8 cellular contexts compared by ENCODE assay signal in the genomic region with DNA sequence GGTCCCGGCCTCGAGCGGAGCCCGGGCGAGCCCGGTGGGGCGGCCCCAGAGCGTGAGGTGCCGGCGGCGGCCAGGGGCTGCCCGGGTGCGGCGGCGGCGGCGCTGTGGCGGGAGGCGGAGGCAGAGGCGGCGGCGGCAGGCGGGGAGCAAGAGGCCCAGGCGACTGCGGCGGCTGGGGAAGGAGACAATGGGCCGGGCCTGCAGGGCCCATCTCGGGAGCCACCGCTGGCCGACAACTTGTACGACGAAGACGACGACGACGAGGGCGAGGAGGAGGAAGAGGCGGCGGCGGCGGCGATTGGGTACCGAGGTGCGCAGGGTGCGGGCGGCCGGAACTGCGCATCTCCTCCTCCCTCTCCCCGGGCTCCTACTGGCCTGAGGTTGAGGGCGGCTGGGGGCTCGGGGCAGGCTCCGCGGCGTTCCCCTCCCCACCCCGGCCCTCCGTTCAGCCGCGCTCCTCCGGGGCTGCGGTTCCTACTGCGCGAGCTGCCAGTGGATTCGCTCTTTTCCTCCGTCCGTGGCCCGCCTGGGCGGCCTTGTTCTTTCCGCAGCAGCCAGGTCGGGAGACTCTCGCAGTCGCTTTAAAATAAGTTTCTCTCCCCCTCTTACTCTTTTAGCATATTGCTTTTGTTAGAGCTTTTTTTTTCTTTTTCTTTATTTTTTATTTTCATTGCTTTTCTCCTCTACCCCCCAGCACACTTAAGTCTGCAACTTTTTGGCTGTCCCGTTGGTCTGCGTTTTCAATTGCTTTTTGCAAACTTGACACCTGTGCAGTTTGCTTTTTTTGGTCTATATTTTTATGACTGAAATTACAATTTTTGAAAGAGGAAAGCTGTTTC. TPM values are rescaled to one million over a fixed set of nuclear protein-coding genes. Genes with fewer than 3 reads are reported as not detected.
DNase-seq lines count a peak whose midpoint lies in the region; ATAC-seq, FAIRE-seq and TF ChIP-seq lines count a peak whose summit lies in the region.

No MANE protein-coding gene starts in this region.

- no peaks in the 10 kb centered on the region for H3K9me3 Mint-ChIP-seq in dendritic cell treated with granulocyte-macrophage colony-stimulating factor and Interleukin-4, amounts not matched to agents 40 ng/mL and 50 ng/mL, for 4 days

- FAIRE-seq in HepG2 (lab: Jason Lieb, UNC): no peak

- H3K36me3 ChIP-seq in HepG2 (replicated peaks in 1 of 2; ENCODE audit: control insufficient read depth in 1 of 2, insufficient read depth in 2 of 2, low read length in 2 of 2): peaks cover 3 to 10% of the 10 kb centered on the region in 2 experiments; a peak in 4 of 5 replicates

- no peak; the same call in 1 of the 2 replicates for TF ChIP-seq RAD21 in HepG2 (CRISPR knock-in tag; IDR thresholded peaks at IDR 0.05)

- TF ChIP-seq CTCF in HepG2 (CRISPR knock-in tag; IDR thresholded peaks at IDR 0.05): no peak

- H3K4me2 ChIP-seq in HepG2 (ENCODE audit: low read depth, low read length): peak overlapping the region; percentile 95

- TF ChIP-seq POLR2A in HepG2 (IDR thresholded peaks at IDR 0.05; ENCODE audit: insufficient read depth in 1 of 2, low read depth in 2 of 2, low read length in 2 of 2): no peak; a peak in 1 of 4 replicates

- peaks cover 36% of the 10 kb centered on the region for H3K79me2 ChIP-seq in HepG2 (ENCODE audit: insufficient read depth, low read length)

- H3K9me3 ChIP-seq in HepG2 (ENCODE audit: low read length): no peaks in the 10 kb centered on the region

- under 1% methylated on average over 14 of the region's 73 CpGs for WGBS in HepG2 (ENCODE audit: low lambda C conversion rate)

- no peaks in the 10 kb centered on the region for H3K27me3 Mint-ChIP-seq in dendritic cell treated with granulocyte-macrophage colony-stimulating factor and Interleukin-4, amounts not matched to agents 40 ng/mL and 50 ng/mL, for 4 days

- POLR2A ChIA-PET in HepG2 (lab: Yijun Ruan, JAX): interaction anchor here (0.8 to 1.0 kb wide), 2 partner anchors 36 to 447 kb away, joined by 3 read pairs; partner anchors contain the start of gene HNRNPH3

- H3K4me1 Mint-ChIP-seq in dendritic cell treated with granulocyte-macrophage colony-stimulating factor and Interleukin-4, amounts not matched to agents 40 ng/mL and 50 ng/mL, for 4 days (ENCODE audit: low read depth): peaks cover 22% of the 10 kb centered on the region

- no peak overlapping the region for H2AFZ ChIP-seq in HepG2 (ENCODE audit: low read length)

- peak overlapping the region; percentile 75 for H3K9ac ChIP-seq in HepG2 (ENCODE audit: insufficient read depth, low read depth, low read length)

- peaks cover 47% of the 10 kb centered on the region for H3K4me1 ChIP-seq in HepG2 (ENCODE audit: insufficient read depth, low read length)

- TF ChIP-seq EP300 in HepG2 (IDR thresholded peaks at IDR 0.05; ENCODE audit: low read depth in 2 of 2, low read length in 2 of 2) (no peak), HepG2 (CRISPR knock-in tag; IDR thresholded peaks at IDR 0.05; ENCODE audit: borderline replicate concordance) (no peak)

- peak overlapping the region; percentile 75 for H3K27ac ChIP-seq in HepG2 (ENCODE audit: extremely low read length, insufficient read depth, low read length)

- peaks cover 52% of the 10 kb centered on the region for H3K36me3 Mint-ChIP-seq in dendritic cell treated with granulocyte-macrophage colony-stimulating factor and Interleukin-4, amounts not matched to agents 40 ng/mL and 50 ng/mL, for 4 days (ENCODE audit: low read depth)

- peak overlapping the region; percentile 96 for H3K27ac Mint-ChIP-seq in dendritic cell treated with granulocyte-macrophage colony-stimulating factor and Interleukin-4, amounts not matched to agents 40 ng/mL and 50 ng/mL, for 4 days

- in situ Hi-C loops in HepG2 (cut with HindIII; ENCODE audit: extremely low pct_ligation_motif_present, low pct_unique_long_range_greater_than_20kb): no loop called here

- TSS peak; percentile 53 for BruUV-seq in HepG2 (replicated peaks; lab: Mats Ljungman, UMichigan)

- H3K4me3 Mint-ChIP-seq in dendritic cell treated with granulocyte-macrophage colony-stimulating factor and Interleukin-4, amounts not matched to agents 40 ng/mL and 50 ng/mL, for 4 days: peak overlapping the region; percentile 92

- peak overlapping the region; percentile 76 to 100 (median 88) for H3K4me3 ChIP-seq in HepG2 (replicated peaks in 1 of 3; ENCODE audit: insufficient read depth in 1 of 3, low read depth in 2 of 3, low read length in 3 of 3)

- CTCF ChIA-PET in HepG2 (lab: Yijun Ruan, JAX; ENCODE audit: low intra/inter-chr PET ratio, low total read pairs): no interaction called here

- ATAC-seq in HG03378 (IDR thresholded peaks at IDR 0.05; ENCODE audit: unreplicated experiment): peak; percentile 38
- peak; percentile 82 for ATAC-seq in HepG2

- peaks cover 8% of the 10 kb centered on the region for H4K20me1 ChIP-seq in HepG2 (ENCODE audit: insufficient read depth, low read length)

- intact Hi-C loops in dendritic cell treated with granulocyte-macrophage colony-stimulating factor and Interleukin-4, amounts not matched to agents 40 ng/mL and 50 ng/mL, for 4 days (cut with micrococcal nuclease): loop anchor here (1.0 to 5.0 kb wide), 3 partner anchors 21 to 187 kb away; no protein-coding TSS in a partner anchor
- intact Hi-C loops in HepG2 (cut with micrococcal nuclease; ENCODE audit: unreplicated experiment): no loop called here

- DNase-seq in Ammon's horn (ENCODE audit: low spot score): peak; percentile 87
- DNase-seq in GM19238 (ENCODE audit: insufficient read length, low spot score): peak; percentile 70
- peak; percentile 79 for DNase-seq in NCI-H69 (lab: John Stamatoyannopoulos, UW)
- peak; percentile 60 to 64 for DNase-seq in activated CD4-positive, alpha-beta T cell treated with anti-CD3 and anti-CD28 coated beads, Interleukin-2, amount 50 U/mL, for 4 hours
- peak; percentile 48 for DNase-seq in HepG2 (ENCODE audit: low spot score)
- DNase-seq in stimulated activated CD4-positive, alpha-beta T cell treated with anti-CD3 and anti-CD28 coated beads, Interleukin-2, amount 100 ng/mL, for 4 hours (ENCODE audit: low read depth): peak; percentile 61

- H3K27me3 ChIP-seq in HepG2 (ENCODE audit: control insufficient read depth in 1 of 2, insufficient read depth in 2 of 2, low read length in 2 of 2): no peaks in the 10 kb centered on the region; a peak in 1 of 5 replicates

TF ChIP-seq in HepG2, 621 proteins besides CTCF, POLR2A, EP300 and RAD21 (continues in another document):
- TF ChIP-seq ZNF121 (CRISPR knock-in tag; IDR thresholded peaks at IDR 0.05): 0 out of 2 replicates have a peak, but pooled peaks have one; percentile 20
- TF ChIP-seq PHF8 (CRISPR knock-in tag; IDR thresholded peaks at IDR 0.05): peak; percentile 66
- TF ChIP-seq ZNF33A (CRISPR knock-in tag; IDR thresholded peaks at IDR 0.05; ENCODE audit: borderline replicate concordance): no peak; the same call in 1 of the 2 replicates
- TF ChIP-seq REL (CRISPR knock-in tag; conservative IDR thresholded peaks at IDR 0.05): peak; percentile 13; the same call in 1 of the 2 replicates

RNA-seq across cellular contexts. Expression of gene SIRT1, which starts 0.6 kb away (rescaled TPM):
- total RNA-seq in HepG2 (2016; rRNA removed; fragmentation: Illumina TruSeq; extraction: Trizol): 10.2 and 16.6 TPM in 2 replicates
- total RNA-seq in HepG2 (2016; cell fraction: cytosol; rRNA removed; fragmentation: Illumina TruSeq; extraction: Trizol; ENCODE audit: low read depth): 2.2 and 4.1 TPM in 2 replicates
- total RNA-seq in HepG2 (2016; cell fraction: insoluble cytoplasmic fraction; rRNA removed; fragmentation: Illumina TruSeq; extraction: Trizol): 10.3 and 15.9 TPM in 2 replicates
- 4.9 and 6.6 TPM in 2 replicates for total RNA-seq in HepG2 (2016; cell fraction: membrane; rRNA removed; fragmentation: Illumina TruSeq; extraction: Trizol)
- 10.6 and 12.4 TPM in 2 replicates for total RNA-seq in HepG2 (2016; cell fraction: nucleus; rRNA removed; fragmentation: Illumina TruSeq; extraction: Trizol)
- polyA plus RNA-seq in HepG2 (2011; rRNA removed): 7.5 and 9.4 TPM in 2 replicates
- polyA plus RNA-seq in HepG2 (2011; cell fraction: cytosol; rRNA removed): 3.4 and 5.3 TPM in 2 replicates
- 3.2 and 3.6 TPM in 2 replicates for polyA plus RNA-seq in HepG2 (2011; cell fraction: nucleus; rRNA removed)
- polyA plus RNA-seq in HepG2 (2012): 10.6 and 11.9 TPM in 2 replicates
- 0.53 and 0.71 TPM in 2 replicates for polyA plus RNA-seq in HepG2 (2016; cell fraction: cytosol; fragmentation: Illumina TruSeq; extraction: Trizol; ENCODE audit: low read depth)
- polyA plus RNA-seq in HepG2 (2016; cell fraction: insoluble cytoplasmic fraction; fragmentation: Illumina TruSeq; extraction: Trizol; ENCODE audit: low read depth): 16.9 and 17.4 TPM in 2 replicates
- 2.9 and 3.1 TPM in 2 replicates for polyA plus RNA-seq in HepG2 (2016; cell fraction: membrane; fragmentation: Illumina TruSeq; extraction: Trizol; ENCODE audit: low read depth)
- polyA plus RNA-seq in HepG2 (2016; cell fraction: nucleus; fragmentation: Illumina TruSeq; extraction: Trizol; ENCODE audit: insufficient read depth, low read depth): 12.2 and 12.6 TPM in 2 replicates
- polyA minus RNA-seq in HepG2 (2011; rRNA and poly(A)+ RNA removed; ENCODE audit: low replicate concordance): 2.7 and 7.2 TPM in 2 replicates
- polyA minus RNA-seq in HepG2 (2011; cell fraction: cytosol; rRNA and poly(A)+ RNA removed): 8.3 and 9.1 TPM in 2 replicates
- polyA minus RNA-seq in HepG2 (2011; cell fraction: nucleus; rRNA and poly(A)+ RNA removed): 10.7 and 12.6 TPM in 2 replicates

RNA-seq across cellular contexts. Expression of gene DNAJC12, which starts 47.1 kb away (rescaled TPM):
- total RNA-seq in HepG2 (2016; rRNA removed; fragmentation: Illumina TruSeq; extraction: Trizol): 11.6 and 14.4 TPM in 2 replicates
- 3.2 and 3.5 TPM in 2 replicates for total RNA-seq in HepG2 (2016; cell fraction: cytosol; rRNA removed; fragmentation: Illumina TruSeq; extraction: Trizol; ENCODE audit: low read depth)
- total RNA-seq in HepG2 (2016; cell fraction: insoluble cytoplasmic fraction; rRNA removed; fragmentation: Illumina TruSeq; extraction: Trizol): 10.7 and 18.0 TPM in 2 replicates
- total RNA-seq in HepG2 (2016; cell fraction: membrane; rRNA removed; fragmentation: Illumina TruSeq; extraction: Trizol): 5.5 and 7.4 TPM in 2 replicates
- 4.7 and 5.1 TPM in 2 replicates for total RNA-seq in HepG2 (2016; cell fraction: nucleus; rRNA removed; fragmentation: Illumina TruSeq; extraction: Trizol)
- polyA plus RNA-seq in HepG2 (2011; rRNA removed): 42.6 and 43.9 TPM in 2 replicates
- 21.0 and 40.0 TPM in 2 replicates for polyA plus RNA-seq in HepG2 (2011; cell fraction: cytosol; rRNA removed)
- polyA plus RNA-seq in HepG2 (2011; cell fraction: nucleus; rRNA removed): 7.5 and 15.1 TPM in 2 replicates
- 81.9 and 82.1 TPM in 2 replicates for polyA plus RNA-seq in HepG2 (2012)
- 1.9 and 3.5 TPM in 2 replicates for polyA plus RNA-seq in HepG2 (2016; cell fraction: cytosol; fragmentation: Illumina TruSeq; extraction: Trizol; ENCODE audit: low read depth)
- polyA plus RNA-seq in HepG2 (2016; cell fraction: insoluble cytoplasmic fraction; fragmentation: Illumina TruSeq; extraction: Trizol; ENCODE audit: low read depth): 13.4 and 19.0 TPM in 2 replicates
- 3.8 and 4.2 TPM in 2 replicates for polyA plus RNA-seq in HepG2 (2016; cell fraction: membrane; fragmentation: Illumina TruSeq; extraction: Trizol; ENCODE audit: low read depth)
- polyA plus RNA-seq in HepG2 (2016; cell fraction: nucleus; fragmentation: Illumina TruSeq; extraction: Trizol; ENCODE audit: insufficient read depth, low read depth): 5.6 and 5.8 TPM in 2 replicates
- 2.8 and 6.8 TPM in 2 replicates for polyA minus RNA-seq in HepG2 (2011; rRNA and poly(A)+ RNA removed; ENCODE audit: low replicate concordance)
- polyA minus RNA-seq in HepG2 (2011; cell fraction: cytosol; rRNA and poly(A)+ RNA removed): 10.6 and 13.8 TPM in 2 replicates
- polyA minus RNA-seq in HepG2 (2011; cell fraction: nucleus; rRNA and poly(A)+ RNA removed): 10.3 and 17.5 TPM in 2 replicates

Comparison
In these comparisons a context has a peak if more than half of its experiments do, and no peak if none do; other contexts are left out.
1. Peak in every context shown above with its lines: DNase-seq, ATAC-seq, H3K4me3 ChIP-seq and H3K27ac ChIP-seq.